13 cellular contexts compared by ENCODE assay signal in genomic region chr7:44449531-44449930, GRCh38. TPM values are rescaled to one million over a fixed set of nuclear protein-coding genes. Genes with fewer than 3 reads are reported as not detected.
DNase-seq lines count a peak whose midpoint lies in the region; ATAC-seq and TF ChIP-seq lines count a peak whose summit lies in the region.
"Had no signal": no experiment of that assay in that cellular context is flagged by ENCODE, and none has a peak within 500 bp of the region (broad histone marks: within the 10 kb centered on the region; RNA-seq: fewer than 3 reads in every experiment).

No MANE protein-coding gene starts in this region.

- no peaks in the 10 kb centered on the region for H3K9me3 ChIP-seq in mammary epithelial cell (replicated peaks; ENCODE audit: insufficient read depth, low read length)
- H3K9me3 ChIP-seq in breast epithelium: no peaks in the 10 kb centered on the region
- H3K9me3 ChIP-seq in vagina: no peaks in the 10 kb centered on the region
- no peaks in the 10 kb centered on the region for H3K9me3 ChIP-seq in SJCRH30 (replicated peaks)
- H3K9me3 ChIP-seq: ovary had no signal

- peaks cover 12% of the 10 kb centered on the region for H3K4me1 Mint-ChIP-seq in dendritic cell treated with granulocyte-macrophage colony-stimulating factor and Interleukin-4, amounts not matched to agents 40 ng/mL and 50 ng/mL, for 4 days (ENCODE audit: low read depth)

- TF ChIP-seq POLR2A in breast epithelium (IDR thresholded peaks at IDR 0.05) (no peak), vagina (IDR thresholded peaks at IDR 0.05) (no peak)

- H3K4me3 Mint-ChIP-seq in dendritic cell treated with granulocyte-macrophage colony-stimulating factor and Interleukin-4, amounts not matched to agents 40 ng/mL and 50 ng/mL, for 4 days: peak overlapping the region; percentile 4

- peaks cover 9% of the 10 kb centered on the region for H3K4me1 ChIP-seq in mammary epithelial cell (ENCODE audit: insufficient read depth, low read length)
- H3K4me1 ChIP-seq in breast epithelium: no peaks in the 10 kb centered on the region
- H3K4me1 ChIP-seq in vagina: peaks cover 19% of the 10 kb centered on the region
- no peaks in the 10 kb centered on the region for H3K4me1 ChIP-seq in SJCRH30

- TF ChIP-seq CTCF in mammary epithelial cell (conservative IDR thresholded peaks at IDR 0.05 in 1 of 2, IDR thresholded peaks at IDR 0.05 in 1 of 2; ENCODE audit: extremely low read depth in 1 of 2, insufficient read depth in 1 of 2, low read depth in 1 of 2, low read length in 2 of 2): no peak
- no peak for TF ChIP-seq CTCF in breast epithelium (IDR thresholded peaks at IDR 0.05)
- TF ChIP-seq CTCF in vagina (IDR thresholded peaks at IDR 0.05): no peak

- BruUV-seq in mammary epithelial cell (replicated peaks; lab: Mats Ljungman, UMichigan): no TSS peak

- peaks cover 59% of the 10 kb centered on the region for H3K36me3 Mint-ChIP-seq in dendritic cell treated with granulocyte-macrophage colony-stimulating factor and Interleukin-4, amounts not matched to agents 40 ng/mL and 50 ng/mL, for 4 days (ENCODE audit: low read depth)

- DNase-seq in mammary epithelial cell (no peak), breast epithelium (ENCODE audit: low spot score in 2 of 2) (no peak), RPMI7951 (ENCODE audit: low read depth) (peak; percentile 34), vagina (ENCODE audit: extremely low spot score in 2 of 2) (no peak), SJCRH30 (no peak)
- no peak for DNase-seq in stimulated activated CD4-positive, alpha-beta T cell treated with anti-CD3 and anti-CD28 coated beads, Interleukin-4, amount 100 ng/mL, for 4 hours
- DNase-seq: midbrain, NCI-H510A, ovary, Right ventricle myocardium superior, WERI-Rb-1 had no signal

- peaks cover 88% of the 10 kb centered on the region for H3K79me2 ChIP-seq in mammary epithelial cell (ENCODE audit: insufficient read depth, low read length)

- H3K4me3 ChIP-seq in mammary epithelial cell (replicated peaks in 1 of 3; ENCODE audit: insufficient read depth in 1 of 3, low read depth in 2 of 3, low read length in 3 of 3) (no peak overlapping the region), breast epithelium (no peak overlapping the region), vagina (no peak overlapping the region), SJCRH30 (no peak overlapping the region)
- H3K4me3 ChIP-seq: ovary had no signal

- no peaks in the 10 kb centered on the region for H3K9me3 Mint-ChIP-seq in dendritic cell treated with granulocyte-macrophage colony-stimulating factor and Interleukin-4, amounts not matched to agents 40 ng/mL and 50 ng/mL, for 4 days

- ATAC-seq in HG02678 (IDR thresholded peaks at IDR 0.05; ENCODE audit: unreplicated experiment): no peak

- intact Hi-C loops in mammary epithelial cell (cut with micrococcal nuclease) (no loop called here), breast epithelium (cut with DNase I; ENCODE audit: low total_unique reads) (no loop called here), vagina (cut with DNase I) (no loop called here)
- intact Hi-C loops in dendritic cell treated with granulocyte-macrophage colony-stimulating factor and Interleukin-4, amounts not matched to agents 40 ng/mL and 50 ng/mL, for 4 days (cut with micrococcal nuclease): no loop called here

- CTCF ChIA-PET in mammary epithelial cell (lab: Charles Lee; ENCODE audit: low non-redundant PET): interaction anchor here (0.6 kb wide), 1 partner anchor 32 kb away, joined by 3 read pairs; no protein-coding TSS in a partner anchor

- in situ Hi-C loops in mammary epithelial cell (cut with MboI; ENCODE audit: low sequenced_read_pairs in 2 of 2): no loop called here

- H3K27ac Mint-ChIP-seq in dendritic cell treated with granulocyte-macrophage colony-stimulating factor and Interleukin-4, amounts not matched to agents 40 ng/mL and 50 ng/mL, for 4 days: peak overlapping the region; percentile 62

- H3K27ac ChIP-seq in mammary epithelial cell (ENCODE audit: insufficient read depth, low read depth, low read length) (no peak overlapping the region), breast epithelium (no peak overlapping the region), vagina (no peak overlapping the region), SJCRH30 (no peak overlapping the region)
- H3K27ac ChIP-seq: ovary, WERI-Rb-1 had no signal

- dilution Hi-C loops in mammary epithelial cell (cut with HindIII; ENCODE audit: low sequenced_read_pairs): no loop called here

- peaks cover 8% of the 10 kb centered on the region for H3K36me3 ChIP-seq in mammary epithelial cell (ENCODE audit: insufficient read depth, low read length)
- H3K36me3 ChIP-seq in breast epithelium: no peaks in the 10 kb centered on the region
- peaks cover 0 to 14% of the 10 kb centered on the region in 2 donors for H3K36me3 ChIP-seq in vagina
- peaks cover 34% of the 10 kb centered on the region for H3K36me3 ChIP-seq in SJCRH30
- H3K36me3 ChIP-seq: ovary had no signal

- no peaks in the 10 kb centered on the region for H4K20me1 ChIP-seq in mammary epithelial cell (ENCODE audit: insufficient read depth, low read length)

- H2AFZ ChIP-seq in mammary epithelial cell (ENCODE audit: low read depth, low read length): no peak overlapping the region

- no peak overlapping the region for H3K9ac ChIP-seq in mammary epithelial cell (ENCODE audit: insufficient read depth, low read length)

- no peaks in the 10 kb centered on the region for H3K27me3 Mint-ChIP-seq in dendritic cell treated with granulocyte-macrophage colony-stimulating factor and Interleukin-4, amounts not matched to agents 40 ng/mL and 50 ng/mL, for 4 days

- H3K4me2 ChIP-seq in mammary epithelial cell (ENCODE audit: insufficient read depth, low read depth, low read length): peak overlapping the region; percentile 1

- H3K27me3 ChIP-seq in mammary epithelial cell (ENCODE audit: insufficient read depth, low read length) (no peaks in the 10 kb centered on the region), breast epithelium (no peaks in the 10 kb centered on the region), vagina (no peaks in the 10 kb centered on the region), SJCRH30 (no peaks in the 10 kb centered on the region)
- H3K27me3 ChIP-seq: ovary had no signal

- WGBS in mammary epithelial cell (ENCODE audit: low coverage, missing lambda C conversion rate): 89% methylated on average over 1 of the region's 1 CpG

RNA-seq across cellular contexts. Expression of gene NUDCD3, which starts 40.9 kb away (rescaled TPM):
- total RNA-seq in mammary epithelial cell (100 to 1,000 TPM in 1 of 2 donors, 10 to 100 TPM in 1; 77.2 to 122 TPM), breast epithelium (10 to 100 TPM; 52.1 to 64.0 (median 60.0) TPM), vagina (48.6 TPM)
- 48.3 TPM for polyA plus RNA-seq in mammary epithelial cell
- 154 TPM for polyA minus RNA-seq in mammary epithelial cell
- 47.0 and 81.1 TPM in 2 replicates for total RNA-seq in RPMI7951 (2014; rRNA removed; shearing (Covaris generic))
- 57.6 and 60.2 TPM in 2 replicates for total RNA-seq in SJCRH30 (2014; rRNA removed; shearing (Covaris generic))
